Comparison of ENCODE assay signal across 30 cellular contexts in genomic region chr7:3082386-3082785, GRCh38.
"Had no signal": no experiment of that assay in that cellular context is flagged by ENCODE, and none has a peak within 500 bp of the region (broad histone marks: within the 10 kb centered on the region; RNA-seq: fewer than 3 reads in every experiment).

No MANE protein-coding gene starts in this region.

- H3K27ac Mint-ChIP-seq: activated CD8-positive, alpha-beta T cell treated with anti-CD3 and anti-CD28 coated beads for 36 hours; activated naive CD8-positive, alpha-beta T cell treated with anti-CD3 and anti-CD28 coated beads for 36 hours; activated naive CD8-positive, alpha-beta T cell treated with anti-CD3 and anti-CD28 coated beads, Interleukin-2, amount 50 U/mL, for 24 hours; activated T-helper 17 cell treated with anti-CD3 and anti-CD28 coated beads, Interleukin-2, amount 50 U/mL, for 72 hours; effector memory CD8-positive, alpha-beta T cell had no signal

- ATAC-seq: activated CD4-positive, CD25-positive, alpha-beta regulatory T cell treated with anti-CD3 and anti-CD28 coated beads, Interleukin-2, amount 50 U/mL, for 24 hours; activated naive CD8-positive, alpha-beta T cell treated with anti-CD3 and anti-CD28 coated beads, Interleukin-2, amount 50 U/mL, for 24 hours; activated T-cell treated with anti-CD3 and anti-CD28 coated beads, Interleukin-2, amount 50 U/mL, for 4 hours; activated T-helper 17 cell treated with anti-CD3 and anti-CD28 coated beads, Interleukin-2, amount 50 U/mL, for 72 hours; body of pancreas; effector memory CD8-positive, alpha-beta T cell; foreskin keratinocyte; gastrocnemius medialis; heart left ventricle had no signal

- H3K27me3 ChIP-seq: adrenal gland, body of pancreas, gastrocnemius medialis, heart left ventricle had no signal

- FAIRE-seq: colon had no signal

- H3K36me3 Mint-ChIP-seq: activated naive CD4-positive, alpha-beta T cell treated with anti-CD3 and anti-CD28 coated beads, Interleukin-2, amount 50 U/mL, for 24 hours; activated naive CD8-positive, alpha-beta T cell treated with anti-CD3 and anti-CD28 coated beads for 36 hours had no signal

- H3K9me3 ChIP-seq: adrenal gland, body of pancreas, gastrocnemius medialis had no signal

- H3K4me1 Mint-ChIP-seq: activated naive CD4-positive, alpha-beta T cell treated with anti-CD3 and anti-CD28 coated beads, Interleukin-2, amount 50 U/mL, for 24 hours; activated naive CD8-positive, alpha-beta T cell treated with anti-CD3 and anti-CD28 coated beads, Interleukin-2, amount 50 U/mL, for 24 hours; activated T-helper 17 cell treated with anti-CD3 and anti-CD28 coated beads, Interleukin-2, amount 50 U/mL, for 72 hours had no signal

- H3K27me3 Mint-ChIP-seq: activated CD8-positive, alpha-beta T cell treated with anti-CD3 and anti-CD28 coated beads for 36 hours; activated naive CD4-positive, alpha-beta T cell treated with anti-CD3 and anti-CD28 coated beads, Interleukin-2, amount 50 U/mL, for 24 hours; activated naive CD8-positive, alpha-beta T cell treated with anti-CD3 and anti-CD28 coated beads for 36 hours; activated naive CD8-positive, alpha-beta T cell treated with anti-CD3 and anti-CD28 coated beads, Interleukin-2, amount 50 U/mL, for 24 hours; activated T-helper 17 cell treated with anti-CD3 and anti-CD28 coated beads, Interleukin-2, amount 50 U/mL, for 72 hours; effector memory CD8-positive, alpha-beta T cell had no signal

- H3K36me3 ChIP-seq: adrenal gland, esophagus muscularis mucosa, gastrocnemius medialis, heart left ventricle had no signal

- H3K27ac ChIP-seq: adrenal gland, body of pancreas, esophagus muscularis mucosa, foreskin keratinocyte, gastrocnemius medialis, heart left ventricle had no signal

- DNase-seq: activated CD4-positive, alpha-beta T cell treated with anti-CD3 and anti-CD28 coated beads for 48 hours; activated CD4-positive, alpha-beta T cell treated with anti-CD3 and anti-CD28 coated beads, Interleukin-2, amount 50 U/mL, for 1 hour; activated CD4-positive, alpha-beta T cell treated with anti-CD3 and anti-CD28 coated beads, Interleukin-2, amount 50 U/mL, for 48 hours; activated CD8-positive, alpha-beta memory T cell treated with anti-CD3 and anti-CD28 coated beads for 24 hours; activated CD8-positive, alpha-beta T cell treated with anti-CD3 and anti-CD28 coated beads for 36 hours; activated effector memory CD4-positive, alpha-beta T cell treated with Interleukin-2 at 50 U/mL for 16 hours; activated gamma-delta T cell treated with Interleukin-2 at 50 U/mL for 16 hours; activated naive CD4-positive, alpha-beta T cell treated with Interleukin-2 at 50 U/mL for 16 hours; activated naive CD8-positive, alpha-beta T cell treated with anti-CD3 and anti-CD28 coated beads for 36 hours; activated naive CD8-positive, alpha-beta T cell treated with anti-CD3 and anti-CD28 coated beads, Interleukin-2, amount 50 U/mL, for 24 hours; activated T-cell treated with anti-CD3 and anti-CD28 coated beads, Interleukin-2, amount 50 U/mL, for 4 hours; adrenal gland; aorta; body of pancreas; caudate nucleus; cortex of kidney; dermis blood vessel endothelial cell; effector CD4-positive, alpha-beta T cell; effector memory CD8-positive, alpha-beta T cell; erythroblast; foreskin keratinocyte; gastrocnemius medialis; glutamatergic neuron; heart left ventricle; T-helper 2 cell had no signal

- H3K4me3 Mint-ChIP-seq: activated CD8-positive, alpha-beta T cell treated with anti-CD3 and anti-CD28 coated beads for 36 hours; activated naive CD4-positive, alpha-beta T cell treated with anti-CD3 and anti-CD28 coated beads, Interleukin-2, amount 50 U/mL, for 24 hours; activated naive CD8-positive, alpha-beta T cell treated with anti-CD3 and anti-CD28 coated beads for 36 hours; activated naive CD8-positive, alpha-beta T cell treated with anti-CD3 and anti-CD28 coated beads, Interleukin-2, amount 50 U/mL, for 24 hours; activated T-cell treated with anti-CD3 and anti-CD28 coated beads, Interleukin-2, amount 50 U/mL, for 4 hours; activated T-helper 17 cell treated with anti-CD3 and anti-CD28 coated beads, Interleukin-2, amount 50 U/mL, for 72 hours; effector memory CD8-positive, alpha-beta T cell had no signal

- H3K9me3 Mint-ChIP-seq: activated CD8-positive, alpha-beta T cell treated with anti-CD3 and anti-CD28 coated beads for 36 hours; activated naive CD4-positive, alpha-beta T cell treated with anti-CD3 and anti-CD28 coated beads, Interleukin-2, amount 50 U/mL, for 24 hours; activated naive CD8-positive, alpha-beta T cell treated with anti-CD3 and anti-CD28 coated beads for 36 hours; activated naive CD8-positive, alpha-beta T cell treated with anti-CD3 and anti-CD28 coated beads, Interleukin-2, amount 50 U/mL, for 24 hours; activated T-cell treated with anti-CD3 and anti-CD28 coated beads, Interleukin-2, amount 50 U/mL, for 4 hours; activated T-helper 17 cell treated with anti-CD3 and anti-CD28 coated beads, Interleukin-2, amount 50 U/mL, for 72 hours; effector memory CD8-positive, alpha-beta T cell had no signal

- H3K4me3 ChIP-seq: adrenal gland, body of pancreas, esophagus muscularis mucosa, gastrocnemius medialis, heart left ventricle had no signal

- H3K4me1 ChIP-seq: adrenal gland, body of pancreas, esophagus muscularis mucosa, foreskin keratinocyte, gastrocnemius medialis, heart left ventricle had no signal
